ENCODE assay signal across 1 cellular context in the genomic region with DNA sequence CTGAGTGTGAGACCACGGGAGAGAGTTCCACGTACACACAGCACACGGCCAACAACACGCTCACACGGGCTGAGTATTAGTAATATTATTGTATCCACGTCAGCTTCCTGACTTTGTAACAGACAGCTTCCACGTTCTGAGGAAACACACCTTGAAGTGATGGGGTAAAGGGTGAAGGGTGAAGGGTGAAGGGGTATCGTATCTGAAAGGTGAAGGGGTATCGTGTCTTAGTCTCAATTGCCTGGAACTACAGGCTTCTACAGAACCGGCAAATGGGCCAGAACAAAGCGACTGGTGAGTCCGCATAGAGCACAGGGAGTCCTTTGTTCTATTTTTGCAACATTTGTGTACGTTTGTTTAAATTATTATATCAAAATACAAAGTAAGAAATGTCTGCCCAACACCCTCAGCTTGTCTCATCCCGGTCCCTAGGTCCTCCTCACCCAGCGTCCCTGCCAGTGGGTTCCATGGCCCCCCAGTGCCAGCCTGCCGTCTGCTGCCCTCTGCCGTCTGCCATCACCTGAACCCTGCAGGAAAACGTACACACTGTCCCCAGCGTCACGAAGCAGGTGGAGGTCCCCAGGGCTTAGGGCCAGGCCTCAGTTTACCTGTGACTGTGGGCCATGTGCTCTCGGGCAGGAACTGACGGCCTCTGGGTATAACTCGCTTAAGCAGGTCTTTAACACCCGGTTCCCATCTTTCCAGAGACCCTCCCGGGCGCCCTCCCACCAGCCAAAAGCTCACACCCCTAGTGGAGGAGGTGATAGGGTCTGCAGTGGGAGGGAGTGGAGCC.
TF ChIP-seq lines count a peak whose summit lies in the region.

No MANE protein-coding gene starts in this region.

TF ChIP-seq in HepG2, 621 proteins besides CTCF, POLR2A, EP300 and RAD21 (continued from another document and continues in another):
- no peak for TF ChIP-seq ZNF446 (CRISPR knock-in tag; IDR thresholded peaks at IDR 0.05)
- no peak for TF ChIP-seq ZSCAN29 (CRISPR knock-in tag; conservative IDR thresholded peaks at IDR 0.05)
- TF ChIP-seq SKI (IDR thresholded peaks at IDR 0.05; ENCODE audit: partially characterized antibody): no peak
- no peak for TF ChIP-seq ZEB1 (IDR thresholded peaks at IDR 0.05; ENCODE audit: insufficient replicate concordance, low read depth)
- TF ChIP-seq, protein P1, sequence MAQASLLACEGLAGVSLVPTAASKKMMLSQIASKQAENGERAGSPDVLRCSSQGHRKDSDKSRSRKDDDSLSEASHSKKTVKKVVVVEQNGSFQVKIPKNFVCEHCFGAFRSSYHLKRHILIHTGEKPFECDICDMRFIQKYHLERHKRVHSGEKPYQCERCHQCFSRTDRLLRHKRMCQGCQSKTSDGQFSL (CRISPR knock-in tag; IDR thresholded peaks at IDR 0.05): no peak
- TF ChIP-seq, protein P2, sequence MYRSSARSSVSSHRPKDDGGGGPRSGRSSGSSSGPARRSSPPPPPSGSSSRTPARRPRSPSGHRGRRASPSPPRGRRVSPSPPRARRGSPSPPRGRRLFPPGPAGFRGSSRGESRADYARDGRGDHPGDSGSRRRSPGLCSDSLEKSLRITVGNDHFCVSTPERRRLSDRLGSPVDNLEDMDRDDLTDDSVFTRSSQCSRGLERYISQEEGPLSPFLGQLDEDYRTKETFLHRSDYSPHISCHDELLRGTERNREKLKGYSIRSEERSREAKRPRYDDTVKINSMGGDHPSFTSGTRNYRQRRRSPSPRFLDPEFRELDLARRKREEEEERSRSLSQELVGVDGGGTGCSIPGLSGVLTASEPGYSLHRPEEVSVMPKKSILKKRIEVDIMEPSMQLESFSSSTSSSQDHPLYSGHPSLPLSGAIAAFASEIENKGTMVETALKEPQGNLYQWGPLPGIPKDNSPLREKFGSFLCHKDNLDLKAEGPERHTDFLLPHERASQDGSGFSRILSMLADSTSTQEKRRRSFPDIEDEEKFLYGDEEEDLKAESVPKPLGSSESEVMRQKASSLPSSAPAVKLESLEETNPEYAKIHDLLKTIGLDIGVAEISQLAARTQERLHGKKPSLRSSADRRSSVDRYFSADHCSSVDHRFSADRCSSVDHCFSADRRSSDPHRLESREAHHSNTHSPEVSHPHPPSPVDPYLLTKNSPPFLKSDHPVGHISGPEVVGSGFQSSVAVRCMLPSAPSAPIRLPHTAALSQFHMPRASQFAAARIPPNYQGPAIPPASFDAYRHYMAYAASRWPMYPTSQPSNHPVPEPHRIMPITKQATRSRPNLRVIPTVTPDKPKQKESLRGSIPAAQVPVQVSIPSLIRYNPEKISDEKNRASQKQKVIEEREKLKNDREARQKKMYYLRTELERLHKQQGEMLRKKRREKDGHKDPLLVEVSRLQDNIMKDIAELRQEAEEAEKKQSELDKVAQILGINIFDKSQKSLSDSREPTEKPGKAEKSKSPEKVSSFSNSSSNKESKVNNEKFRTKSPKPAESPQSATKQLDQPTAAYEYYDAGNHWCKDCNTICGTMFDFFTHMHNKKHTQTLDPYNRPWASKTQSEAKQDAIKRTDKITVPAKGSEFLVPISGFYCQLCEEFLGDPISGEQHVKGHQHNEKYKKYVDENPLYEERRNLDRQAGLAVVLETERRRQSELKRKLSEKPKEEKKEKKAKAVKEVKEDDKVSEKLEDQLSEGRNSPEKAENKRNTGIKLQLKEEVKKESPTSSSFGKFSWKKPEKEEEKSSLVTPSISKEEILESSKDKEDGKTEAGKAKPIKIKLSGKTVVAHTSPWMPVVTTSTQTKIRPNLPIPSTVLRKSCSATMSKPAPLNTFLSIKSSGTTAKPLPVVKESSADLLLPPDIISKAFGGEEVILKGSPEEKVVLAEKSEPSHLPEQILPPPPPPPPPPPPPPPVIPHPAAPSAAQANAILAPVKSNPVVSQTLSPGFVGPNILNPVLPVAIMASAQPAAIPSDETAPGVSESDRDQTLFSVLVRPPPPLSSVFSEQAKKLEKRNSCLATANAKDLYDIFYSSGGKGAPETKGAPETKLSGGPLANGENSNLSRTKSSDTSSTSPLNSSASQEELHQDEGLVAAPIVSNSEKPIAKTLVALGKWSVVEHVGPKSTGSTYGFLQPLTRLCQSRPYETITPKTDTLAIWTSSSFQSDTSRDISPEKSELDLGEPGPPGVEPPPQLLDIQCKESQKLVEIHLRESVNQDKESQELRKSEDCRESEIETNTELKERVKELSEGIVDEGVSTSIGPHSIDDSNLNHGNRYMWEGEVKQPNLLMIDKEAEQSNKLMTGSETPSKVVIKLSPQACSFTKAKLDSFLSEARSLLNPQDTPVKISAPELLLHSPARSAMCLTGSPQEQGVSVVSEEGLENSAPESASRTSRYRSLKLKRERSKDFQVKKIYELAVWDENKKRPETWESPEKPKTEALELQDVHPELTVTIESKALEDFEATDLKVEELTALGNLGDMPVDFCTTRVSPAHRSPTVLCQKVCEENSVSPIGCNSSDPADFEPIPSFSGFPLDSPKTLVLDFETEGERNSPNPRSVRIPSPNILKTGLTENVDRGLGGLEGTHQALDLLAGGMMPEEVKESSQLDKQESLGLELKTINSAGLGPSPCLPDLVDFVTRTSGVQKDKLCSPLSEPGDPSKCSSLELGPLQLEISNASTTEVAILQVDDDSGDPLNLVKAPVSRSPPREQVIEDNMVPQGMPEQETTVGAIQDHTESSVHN (CRISPR knock-in tag; IDR thresholded peaks at IDR 0.05): no peak
- no peak for TF ChIP-seq CAMTA2 (CRISPR knock-in tag; IDR thresholded peaks at IDR 0.05; ENCODE audit: borderline replicate concordance)
- TF ChIP-seq LCORL (IDR thresholded peaks at IDR 0.05): no peak
- peak; percentile 69; the same call in 1 of the 2 replicates for TF ChIP-seq LCORL (CRISPR knock-in tag; IDR thresholded peaks at IDR 0.05)
- TF ChIP-seq, protein P3, sequence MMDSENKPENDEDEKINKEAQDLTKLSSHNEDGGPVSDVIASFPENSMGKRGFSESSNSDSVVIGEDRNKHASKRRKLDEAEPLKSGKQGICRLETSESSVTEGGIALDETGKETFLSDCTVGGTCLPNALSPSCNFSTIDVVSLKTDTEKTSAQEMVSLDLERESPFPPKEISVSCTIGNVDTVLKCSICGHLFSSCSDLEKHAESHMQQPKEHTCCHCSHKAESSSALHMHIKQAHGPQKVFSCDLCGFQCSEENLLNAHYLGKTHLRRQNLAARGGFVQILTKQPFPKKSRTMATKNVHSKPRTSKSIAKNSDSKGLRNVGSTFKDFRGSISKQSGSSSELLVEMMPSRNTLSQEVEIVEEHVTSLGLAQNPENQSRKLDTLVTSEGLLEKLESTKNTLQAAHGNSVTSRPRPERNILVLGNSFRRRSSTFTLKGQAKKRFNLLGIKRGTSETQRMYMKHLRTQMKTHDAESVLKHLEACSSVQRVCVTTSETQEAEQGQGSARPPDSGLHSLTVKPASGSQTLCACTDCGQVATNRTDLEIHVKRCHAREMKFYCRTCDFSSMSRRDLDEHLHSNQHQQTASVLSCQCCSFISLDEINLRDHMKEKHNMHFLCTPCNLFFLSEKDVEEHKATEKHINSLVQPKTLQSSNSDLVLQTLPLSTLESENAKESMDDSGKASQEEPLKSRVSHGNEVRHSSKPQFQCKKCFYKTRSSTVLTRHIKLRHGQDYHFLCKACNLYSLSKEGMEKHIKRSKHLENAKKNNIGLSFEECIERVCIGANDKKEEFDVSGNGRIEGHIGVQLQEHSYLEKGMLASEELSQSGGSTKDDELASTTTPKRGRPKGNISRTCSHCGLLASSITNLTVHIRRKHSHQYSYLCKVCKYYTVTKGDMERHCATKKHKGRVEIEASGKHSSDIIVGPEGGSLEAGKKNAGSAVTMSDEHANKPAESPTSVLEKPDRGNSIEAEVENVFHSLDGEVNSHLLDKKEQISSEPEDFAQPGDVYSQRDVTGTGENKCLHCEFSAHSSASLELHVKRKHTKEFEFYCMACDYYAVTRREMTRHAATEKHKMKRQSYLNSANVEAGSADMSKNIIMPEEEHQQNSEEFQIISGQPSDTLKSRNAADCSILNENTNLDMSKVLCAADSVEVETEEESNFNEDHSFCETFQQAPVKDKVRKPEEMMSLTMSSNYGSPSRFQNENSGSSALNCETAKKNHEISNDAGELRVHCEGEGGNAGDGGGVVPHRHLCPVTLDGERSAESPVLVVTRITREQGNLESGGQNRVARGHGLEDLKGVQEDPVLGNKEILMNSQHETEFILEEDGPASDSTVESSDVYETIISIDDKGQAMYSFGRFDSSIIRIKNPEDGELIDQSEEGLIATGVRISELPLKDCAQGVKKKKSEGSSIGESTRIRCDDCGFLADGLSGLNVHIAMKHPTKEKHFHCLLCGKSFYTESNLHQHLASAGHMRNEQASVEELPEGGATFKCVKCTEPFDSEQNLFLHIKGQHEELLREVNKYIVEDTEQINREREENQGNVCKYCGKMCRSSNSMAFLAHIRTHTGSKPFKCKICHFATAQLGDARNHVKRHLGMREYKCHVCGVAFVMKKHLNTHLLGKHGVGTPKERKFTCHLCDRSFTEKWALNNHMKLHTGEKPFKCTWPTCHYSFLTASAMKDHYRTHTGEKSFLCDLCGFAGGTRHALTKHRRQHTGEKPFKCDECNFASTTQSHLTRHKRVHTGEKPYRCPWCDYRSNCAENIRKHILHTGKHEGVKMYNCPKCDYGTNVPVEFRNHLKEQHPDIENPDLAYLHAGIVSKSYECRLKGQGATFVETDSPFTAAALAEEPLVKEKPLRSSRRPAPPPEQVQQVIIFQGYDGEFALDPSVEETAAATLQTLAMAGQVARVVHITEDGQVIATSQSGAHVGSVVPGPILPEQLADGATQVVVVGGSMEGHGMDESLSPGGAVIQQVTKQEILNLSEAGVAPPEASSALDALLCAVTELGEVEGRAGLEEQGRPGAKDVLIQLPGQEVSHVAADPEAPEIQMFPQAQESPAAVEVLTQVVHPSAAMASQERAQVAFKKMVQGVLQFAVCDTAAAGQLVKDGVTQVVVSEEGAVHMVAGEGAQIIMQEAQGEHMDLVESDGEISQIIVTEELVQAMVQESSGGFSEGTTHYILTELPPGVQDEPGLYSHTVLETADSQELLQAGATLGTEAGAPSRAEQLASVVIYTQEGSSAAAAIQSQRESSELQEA (CRISPR knock-in tag; IDR thresholded peaks at IDR 0.05; ENCODE audit: not compliant biosample characterization): no peak
- TF ChIP-seq, protein P4, sequence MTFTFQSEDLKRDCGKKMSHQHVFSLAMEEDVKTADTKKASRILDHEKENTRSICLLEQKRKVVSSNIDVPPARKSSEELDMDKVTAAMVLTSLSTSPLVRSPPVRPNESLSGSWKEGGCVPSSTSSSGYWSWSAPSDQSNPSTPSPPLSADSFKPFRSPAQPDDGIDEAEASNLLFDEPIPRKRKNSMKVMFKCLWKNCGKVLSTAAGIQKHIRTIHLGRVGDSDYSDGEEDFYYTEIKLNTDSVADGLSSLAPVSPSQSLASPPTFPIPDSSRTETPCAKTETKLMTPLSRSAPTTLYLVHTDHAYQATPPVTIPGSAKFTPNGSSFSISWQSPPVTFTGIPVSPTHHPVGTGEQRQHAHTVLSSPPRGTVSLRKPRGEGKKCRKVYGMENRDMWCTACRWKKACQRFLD (CRISPR knock-in tag; IDR thresholded peaks at IDR 0.05; ENCODE audit: borderline replicate concordance): no peak
- TF ChIP-seq ZNF138 (CRISPR knock-in tag; IDR thresholded peaks at IDR 0.05; ENCODE audit: low read depth): no peak
- TF ChIP-seq KLF11 (CRISPR knock-in tag; IDR thresholded peaks at IDR 0.05): no peak
- no peak for TF ChIP-seq PHF8 (CRISPR knock-in tag; IDR thresholded peaks at IDR 0.05)
- no peak for TF ChIP-seq ZNF678 (CRISPR knock-in tag; IDR thresholded peaks at IDR 0.05)
- TF ChIP-seq, protein P5, sequence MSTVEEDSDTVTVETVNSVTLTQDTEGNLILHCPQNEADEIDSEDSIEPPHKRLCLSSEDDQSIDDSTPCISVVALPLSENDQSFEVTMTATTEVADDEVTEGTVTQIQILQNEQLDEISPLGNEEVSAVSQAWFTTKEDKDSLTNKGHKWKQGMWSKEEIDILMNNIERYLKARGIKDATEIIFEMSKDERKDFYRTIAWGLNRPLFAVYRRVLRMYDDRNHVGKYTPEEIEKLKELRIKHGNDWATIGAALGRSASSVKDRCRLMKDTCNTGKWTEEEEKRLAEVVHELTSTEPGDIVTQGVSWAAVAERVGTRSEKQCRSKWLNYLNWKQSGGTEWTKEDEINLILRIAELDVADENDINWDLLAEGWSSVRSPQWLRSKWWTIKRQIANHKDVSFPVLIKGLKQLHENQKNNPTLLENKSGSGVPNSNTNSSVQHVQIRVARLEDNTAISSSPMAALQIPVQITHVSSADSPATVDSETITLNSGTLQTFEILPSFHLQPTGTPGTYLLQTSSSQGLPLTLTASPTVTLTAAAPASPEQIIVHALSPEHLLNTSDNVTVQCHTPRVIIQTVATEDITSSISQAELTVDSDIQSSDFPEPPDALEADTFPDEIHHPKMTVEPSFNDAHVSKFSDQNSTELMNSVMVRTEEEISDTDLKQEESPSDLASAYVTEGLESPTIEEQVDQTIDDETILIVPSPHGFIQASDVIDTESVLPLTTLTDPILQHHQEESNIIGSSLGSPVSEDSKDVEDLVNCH (CRISPR knock-in tag; IDR thresholded peaks at IDR 0.05): no peak
- TF ChIP-seq KDM5A (IDR thresholded peaks at IDR 0.05; ENCODE audit: borderline replicate concordance, low read length): no peak
- TF ChIP-seq ZBTB42 (CRISPR knock-in tag; IDR thresholded peaks at IDR 0.05): no peak
- TF ChIP-seq, protein P6, sequence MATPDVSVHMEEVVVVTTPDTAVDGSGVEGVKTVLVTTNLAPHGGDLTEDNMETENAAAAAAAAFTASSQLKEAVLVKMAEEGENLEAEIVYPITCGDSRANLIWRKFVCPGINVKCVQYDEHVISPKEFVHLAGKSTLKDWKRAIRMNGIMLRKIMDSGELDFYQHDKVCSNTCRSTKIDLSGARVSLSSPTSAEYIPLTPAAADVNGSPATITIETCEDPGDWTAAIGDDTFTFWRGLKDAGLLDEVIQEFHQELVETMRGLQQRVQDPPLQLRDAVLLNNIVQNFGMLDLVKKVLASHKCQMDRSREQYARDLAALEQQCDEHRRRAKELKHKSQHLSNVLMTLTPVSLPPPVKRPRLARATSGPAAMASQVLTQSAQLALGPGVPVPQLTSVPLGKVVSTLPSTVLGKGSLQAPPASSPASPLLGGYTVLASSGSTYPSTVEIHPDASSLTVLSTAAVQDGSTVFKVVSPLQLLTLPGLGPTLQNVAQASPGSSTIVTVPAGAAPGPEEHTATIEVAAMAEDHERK (CRISPR knock-in tag; IDR thresholded peaks at IDR 0.05; ENCODE audit: low read depth): no peak
- no peak for TF ChIP-seq ZNF3 (CRISPR knock-in tag; IDR thresholded peaks at IDR 0.05)
- TF ChIP-seq BRD4 (CRISPR knock-in tag; IDR thresholded peaks at IDR 0.05): no peak
